ENCODE assay signal across 20 cellular contexts in the genomic region with DNA sequence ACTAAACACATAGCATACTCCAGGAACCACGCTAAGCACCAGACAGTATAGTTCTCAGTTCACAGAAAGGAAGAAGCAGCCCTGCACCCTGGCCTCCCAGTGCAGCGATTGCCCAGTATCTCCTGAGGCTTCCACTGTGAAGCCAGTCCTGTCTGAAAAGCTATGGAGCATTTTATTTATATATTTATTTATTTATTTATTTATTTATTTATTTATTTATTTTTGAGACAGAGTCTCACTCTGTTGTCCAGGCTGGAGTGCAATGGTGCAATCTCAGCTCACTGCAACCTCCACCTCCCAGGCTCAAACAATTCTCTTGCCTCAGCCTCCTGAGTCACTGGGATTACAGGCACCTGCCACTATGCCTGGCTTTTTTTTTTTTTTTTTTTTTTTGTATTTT. TPM values are rescaled to one million over a fixed set of nuclear protein-coding genes. Genes with fewer than 3 reads are reported as not detected.
"Had no signal": no experiment of that assay in that cellular context is flagged by ENCODE, and none has a peak within 500 bp of the region (broad histone marks: within the 10 kb centered on the region; RNA-seq: fewer than 3 reads in every experiment).

No MANE protein-coding gene starts in this region.

RNA-seq across cellular contexts. Expression of a gene that starts 25.5 kb away (rescaled TPM):
- total RNA-seq: activated naive CD4-positive, alpha-beta T cell treated with anti-CD3 and anti-CD28 coated beads for 36 hours; activated naive CD4-positive, alpha-beta T cell treated with anti-CD3 and anti-CD28 coated beads, Interleukin-2, amount 50 U/mL, for 72 hours; activated naive CD8-positive, alpha-beta T cell treated with anti-CD3 and anti-CD28 coated beads for 36 hours; activated naive CD8-positive, alpha-beta T cell treated with anti-CD3 and anti-CD28 coated beads, Interleukin-2, amount 10 ng/mL, durations not matched to agents 7 days and 5 days; activated T-cell treated with anti-CD3 and anti-CD28 coated beads, Interleukin-2, amount 50 U/mL, for 4 hours; activated T-cell treated with anti-CD3 and anti-CD28 coated beads, Interleukin-2, amount 50 U/mL, for 72 hours; activated T-helper 1 cell treated with anti-CD3 and anti-CD28 coated beads, Interleukin-12 subunit alpha, Interleukin-12 subunit beta, Interleukin-2, Interleukin-4 antibody, amounts not matched to agents 30 ng/mL and 10 ng/mL and 1 ng/mL, durations not matched to agents 14 hours and 24 hours and 36 hours; activated T-helper 17 cell treated with anti-CD3 and anti-CD28 coated beads, Interleukin-2, amount 50 U/mL, for 72 hours; activated T-helper 2 cell treated with anti-CD3 and anti-CD28 coated beads, Interferon-gamma antibody, Interleukin-2, Interleukin-4, amounts not matched to agents 10 μg/mL and 5 μg/mL and 100 μg/mL, durations not matched to agents 14 hours and 24 hours and 36 hours; adrenal gland; aorta; ascending aorta; astrocyte; body of pancreas; breast epithelium; bronchial epithelial cell; cardiac muscle cell; cardiac septum; chondrocyte had no signal
- polyA plus RNA-seq: adipose tissue, adrenal gland, aorta, cardiac muscle cell had no signal
